18 cellular contexts compared by ENCODE assay signal in the genomic region with DNA sequence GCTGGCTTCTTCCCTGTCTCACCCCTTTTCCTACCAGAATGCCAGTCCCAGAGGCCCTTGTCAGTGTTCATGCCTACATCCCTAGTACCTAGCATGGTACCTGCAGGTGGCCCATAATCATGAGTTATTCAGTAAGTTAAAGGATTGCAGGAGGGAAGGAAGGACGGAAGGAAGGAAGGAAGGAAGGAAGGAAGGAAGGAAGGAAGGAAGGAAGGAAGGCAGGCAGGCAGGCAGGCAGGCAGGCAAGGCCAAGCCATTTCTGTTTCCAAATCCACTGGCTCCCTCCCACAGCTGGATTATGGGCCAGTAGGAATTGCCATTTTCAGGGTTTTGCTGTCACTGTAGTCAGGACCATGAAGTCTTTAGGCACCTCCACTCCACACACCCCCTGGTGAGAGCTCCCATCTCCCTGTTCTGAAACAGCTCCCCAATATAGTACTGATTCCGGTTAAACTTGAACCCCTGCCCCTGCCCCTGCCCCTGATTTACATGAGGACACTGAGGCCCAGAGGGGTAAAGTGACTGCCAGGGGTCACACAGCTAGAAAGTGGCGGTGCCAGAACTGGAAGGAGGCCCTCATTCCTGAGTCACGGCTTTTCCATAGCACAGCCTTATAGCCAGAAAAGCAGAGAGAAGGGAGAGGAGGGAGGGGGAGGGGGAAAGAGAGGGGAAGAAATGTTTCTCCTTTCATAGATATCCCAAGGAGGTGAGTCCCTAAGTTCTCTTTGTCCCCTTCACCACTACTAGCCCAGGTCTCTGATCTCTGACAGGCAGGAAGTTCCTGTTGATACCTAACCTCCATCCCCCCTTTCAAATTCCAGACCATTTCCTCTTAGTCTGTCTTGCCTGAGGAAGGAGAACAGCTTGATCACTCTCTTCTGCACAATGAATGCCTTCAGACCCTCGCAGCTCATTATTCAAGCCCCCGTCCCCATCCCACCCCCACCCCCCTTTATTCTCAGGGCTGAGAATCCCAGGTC. TPM values are rescaled to one million over a fixed set of nuclear protein-coding genes. Genes with fewer than 3 reads are reported as not detected.
DNase-seq lines count a peak whose midpoint lies in the region; ATAC-seq and TF ChIP-seq lines count a peak whose summit lies in the region.
"Had no signal": no experiment of that assay in that cellular context is flagged by ENCODE, and none has a peak within 500 bp of the region (broad histone marks: within the 10 kb centered on the region; RNA-seq: fewer than 3 reads in every experiment).

No MANE protein-coding gene starts in this region.

- H3K36me3 ChIP-seq in GM23338 (ENCODE audit: insufficient read depth): no peaks in the 10 kb centered on the region
- H3K36me3 ChIP-seq in mesodermal cell (ENCODE audit: control insufficient read depth, insufficient read depth, low read length): no peaks in the 10 kb centered on the region
- H3K36me3 ChIP-seq in gastrocnemius medialis: no peaks in the 10 kb centered on the region

- no peaks in the 10 kb centered on the region for H3K9me3 ChIP-seq in mesodermal cell (ENCODE audit: control insufficient read depth, low read length)
- H3K9me3 ChIP-seq in gastrocnemius medialis: no peaks in the 10 kb centered on the region

- 67 to 83% methylated on average over 1 of the region's 6 CpGs for WGBS in mesodermal cell (ENCODE audit: insufficient coverage in 2 of 2), 2 experiments

- no peak overlapping the region for H2AFZ ChIP-seq in GM23338
- H2AFZ ChIP-seq: PC-9 had no signal

- H3K4me1 Mint-ChIP-seq in GM23338: peaks cover 47% of the 10 kb centered on the region
- H3K4me1 Mint-ChIP-seq in activated naive CD4-positive, alpha-beta T cell treated with anti-CD3 and anti-CD28 coated beads, Interleukin-2, amount 10 ng/mL, durations not matched to agents 7 days and 5 days: peaks cover 5% of the 10 kb centered on the region

- H3K9me2 ChIP-seq in GM23338 (ENCODE audit: insufficient read depth): no peaks in the 10 kb centered on the region

- no peak for TF ChIP-seq POLR2A in gastrocnemius medialis (IDR thresholded peaks at IDR 0.05)

- no peak overlapping the region for H3K27ac Mint-ChIP-seq in GM23338
- H3K27ac Mint-ChIP-seq in activated naive CD4-positive, alpha-beta T cell treated with anti-CD3 and anti-CD28 coated beads, Interleukin-2, amount 10 ng/mL, durations not matched to agents 7 days and 5 days: no peak overlapping the region

- DNase-seq in GM23338 (ENCODE audit: low spot score) (no peak), gastrocnemius medialis (no peak), AG08395 (ENCODE audit: low spot score) (no peak)
- DNase-seq in stimulated activated CD4-positive, alpha-beta T cell treated with anti-CD3 and anti-CD28 coated beads, Interleukin-2, amount 100 ng/mL, for 48 hours: no peak
- DNase-seq in activated naive CD4-positive, alpha-beta T cell treated with anti-CD3 and anti-CD28 coated beads, Interleukin-2, amount 10 ng/mL, durations not matched to agents 7 days and 5 days: no peak
- DNase-seq: CD4-positive, CD25-positive, alpha-beta regulatory T cell; GF-D8; NCI-H1417 treated with DMSO at 0.1 percent for 48 hours; NCI-H187 treated with DMSO at 0.1 percent for 48 hours; NCI-H2227 treated with DMSO at 0.1 percent for 48 hours; NCI-H524; PC-9; SIG-M5 had no signal

- in situ Hi-C loops in gastrocnemius medialis (cut with MboI; ENCODE audit: low sequenced_read_pairs in 4 of 4): no loop called here

- no peak overlapping the region; the same call in 2 of the 3 replicates for H3K4me3 Mint-ChIP-seq in GM23338
- H3K4me3 Mint-ChIP-seq in activated naive CD4-positive, alpha-beta T cell treated with anti-CD3 and anti-CD28 coated beads, Interleukin-2, amount 10 ng/mL, durations not matched to agents 7 days and 5 days: no peak overlapping the region
- H3K4me3 Mint-ChIP-seq: CD4-positive, CD25-positive, alpha-beta regulatory T cell had no signal

- H3K4me1 ChIP-seq in GM23338 (ENCODE audit: insufficient read depth): peaks cover 12% of the 10 kb centered on the region
- peaks cover 33% of the 10 kb centered on the region for H3K4me1 ChIP-seq in mesodermal cell (ENCODE audit: control insufficient read depth, insufficient read depth, low read length, poor library complexity, severe bottlenecking)
- H3K4me1 ChIP-seq in gastrocnemius medialis: peaks cover 61 to 65% of the 10 kb centered on the region in 2 donors

- H3F3A ChIP-seq in GM23338 (replicated peaks; ENCODE audit: low read depth): no peaks in the 10 kb centered on the region

- H3K9me3 Mint-ChIP-seq in GM23338: no peaks in the 10 kb centered on the region; the same call in 2 of the 3 replicates
- H3K9me3 Mint-ChIP-seq in activated naive CD4-positive, alpha-beta T cell treated with anti-CD3 and anti-CD28 coated beads, Interleukin-2, amount 10 ng/mL, durations not matched to agents 7 days and 5 days: no peaks in the 10 kb centered on the region

- no peaks in the 10 kb centered on the region for H4K20me1 ChIP-seq in GM23338 (replicated peaks; ENCODE audit: insufficient read depth)

- no peaks in the 10 kb centered on the region; the same call in 2 of the 3 replicates for H3K36me3 Mint-ChIP-seq in GM23338 (ENCODE audit: low read depth)
- H3K36me3 Mint-ChIP-seq in activated naive CD4-positive, alpha-beta T cell treated with anti-CD3 and anti-CD28 coated beads, Interleukin-2, amount 10 ng/mL, durations not matched to agents 7 days and 5 days: no peaks in the 10 kb centered on the region
- H3K36me3 Mint-ChIP-seq: CD4-positive, CD25-positive, alpha-beta regulatory T cell had no signal

- peaks cover 28% of the 10 kb centered on the region for H3K27me3 Mint-ChIP-seq in GM23338 (ENCODE audit: insufficient read depth, low read depth, poor library complexity)
- H3K27me3 Mint-ChIP-seq in activated naive CD4-positive, alpha-beta T cell treated with anti-CD3 and anti-CD28 coated beads, Interleukin-2, amount 10 ng/mL, durations not matched to agents 7 days and 5 days: peaks cover 48% of the 10 kb centered on the region

- CTCF ChIA-PET in activated naive CD4-positive, alpha-beta T cell treated with anti-CD3 and anti-CD28 coated beads, Interleukin-2, amount 10 ng/mL, durations not matched to agents 7 days and 5 days (lab: Charles Lee): interaction anchor here (0.6 to 1.2 kb wide), 2 partner anchors 21 to 41 kb away, joined by 3 to 4 read pairs; no protein-coding TSS in a partner anchor

- ATAC-seq in GM23338 (no peak), SK-N-SH treated with all-trans-retinoic acid at 6 μM for 48 hours (peak; percentile 3; the same call in 1 of the 3 replicates), gastrocnemius medialis (no peak), GM19397 (IDR thresholded peaks at IDR 0.05; ENCODE audit: unreplicated experiment) (no peak)

- H3K27me3 ChIP-seq in GM23338 (ENCODE audit: insufficient read depth): peaks cover 23% of the 10 kb centered on the region
- H3K27me3 ChIP-seq in gastrocnemius medialis: no peaks in the 10 kb centered on the region

- no peak for TF ChIP-seq CTCF in GM23338 (conservative IDR thresholded peaks at IDR 0.05; ENCODE audit: low read depth in 2 of 2)
- no peak for TF ChIP-seq CTCF in gastrocnemius medialis (IDR thresholded peaks at IDR 0.05 in 4 of 5, conservative IDR thresholded peaks at IDR 0.05 in 1 of 5)

- H3K4me3 ChIP-seq in GM23338 (no peak overlapping the region), mesodermal cell (ENCODE audit: extremely low read depth, insufficient read depth, low read length, poor library complexity, severe bottlenecking) (no peak overlapping the region), gastrocnemius medialis (no peak overlapping the region)
- H3K4me3 ChIP-seq: PC-9 had no signal

- intact Hi-C loops in gastrocnemius medialis (cut with DNase I; ENCODE audit: low total_unique reads): no loop called here

- H3K27ac ChIP-seq in GM23338 (ENCODE audit: low read depth) (no peak overlapping the region), mesodermal cell (ENCODE audit: low read depth, low read length, severe bottlenecking) (peak overlapping the region; percentile 23), gastrocnemius medialis (peak overlapping the region in 3 of 4 donors; percentile 95 to 99 (median 98))
- H3K27ac ChIP-seq: KMS-11, PC-9, RWPE1 had no signal

- H3K79me2 ChIP-seq in GM23338 (replicated peaks; ENCODE audit: insufficient read depth): no peaks in the 10 kb centered on the region

- H3K4me2 ChIP-seq in GM23338: 0 out of 2 replicates have a peak overlapping the region, but pooled peaks have one; percentile 26
- H3K4me2 ChIP-seq: KMS-11, PC-9 had no signal

TF ChIP-seq in GM23338, 12 proteins besides CTCF, POLR2A, EP300 and RAD21:
- no peak for TF ChIP-seq ZNF331 (CRISPR knock-in tag; IDR thresholded peaks at IDR 0.05; ENCODE audit: low read depth)
- TF ChIP-seq ZNF114 (CRISPR knock-in tag; IDR thresholded peaks at IDR 0.05): no peak

TF ChIP-seq in SK-N-SH treated with all-trans-retinoic acid at 6 μM for 48 hours, 23 proteins besides CTCF, POLR2A, EP300 and RAD21:
- TF ChIP-seq RARB (CRISPR knock-in tag; IDR thresholded peaks at IDR 0.05): no peak
- no peak for TF ChIP-seq POU6F1 (CRISPR knock-in tag; IDR thresholded peaks at IDR 0.05; ENCODE audit: borderline replicate concordance, low read depth)
- no peak for TF ChIP-seq CSDC2 (CRISPR knock-in tag; IDR thresholded peaks at IDR 0.05)
- no peak for TF ChIP-seq ZFP3 (CRISPR knock-in tag; IDR thresholded peaks at IDR 0.05)
- no peak for TF ChIP-seq ESRRG (CRISPR knock-in tag; IDR thresholded peaks at IDR 0.05)

RNA-seq across cellular contexts. Expression of gene TNS1, which starts 12.2 kb away (rescaled TPM):
- total RNA-seq in GM23338 (2014; rRNA removed; shearing (Covaris generic)): 5.7 and 7.4 TPM in 2 replicates
- 1.3 and 2.0 TPM in 2 replicates for polyA plus RNA-seq in GM23338 (2016; fragmentation: Nextera tagmentation; extraction: Ambion mirVana)
- polyA plus RNA-seq in mesodermal cell (2013, experiment 1 of 2): 26.9 TPM
- 24.8 TPM for polyA plus RNA-seq in mesodermal cell (2013, experiment 2 of 2)
- 100 to 1,000 TPM; 407 to 670 (median 484) TPM for total RNA-seq in gastrocnemius medialis
- polyA plus RNA-seq: CD4-positive, CD25-positive, alpha-beta regulatory T cell had no signal

RNA-seq across cellular contexts. Expression of gene RUFY4, which starts 54.1 kb away (rescaled TPM):
- 0.04 TPM in 1 of 2 replicates, not detected in the other for total RNA-seq in GM23338 (2014; rRNA removed; shearing (Covaris generic))
- 0.27 and 0.89 TPM in 2 replicates for polyA plus RNA-seq in GM23338 (2016; fragmentation: Nextera tagmentation; extraction: Ambion mirVana)
- not detected for polyA plus RNA-seq in mesodermal cell (2013, experiment 1 of 2)
- not detected for polyA plus RNA-seq in mesodermal cell (2013, experiment 2 of 2)
- total RNA-seq in gastrocnemius medialis: under 1 TPM in 1 of 4 donors, not detected in 3; 0.25 TPM
- total RNA-seq: PC-9 had no signal

Comparison
In these comparisons a context has a peak if more than half of its experiments do, and no peak if none do; other contexts are left out.
1. RNA of gene TNS1, which starts 12.2 kb away (total RNA-seq): 407 to 670 TPM in gastrocnemius medialis; 5.7 to 7.4 TPM in GM23338; every median in the first group is over 10 times any median in the second.